17 cellular contexts compared by ENCODE assay signal in the genomic region with DNA sequence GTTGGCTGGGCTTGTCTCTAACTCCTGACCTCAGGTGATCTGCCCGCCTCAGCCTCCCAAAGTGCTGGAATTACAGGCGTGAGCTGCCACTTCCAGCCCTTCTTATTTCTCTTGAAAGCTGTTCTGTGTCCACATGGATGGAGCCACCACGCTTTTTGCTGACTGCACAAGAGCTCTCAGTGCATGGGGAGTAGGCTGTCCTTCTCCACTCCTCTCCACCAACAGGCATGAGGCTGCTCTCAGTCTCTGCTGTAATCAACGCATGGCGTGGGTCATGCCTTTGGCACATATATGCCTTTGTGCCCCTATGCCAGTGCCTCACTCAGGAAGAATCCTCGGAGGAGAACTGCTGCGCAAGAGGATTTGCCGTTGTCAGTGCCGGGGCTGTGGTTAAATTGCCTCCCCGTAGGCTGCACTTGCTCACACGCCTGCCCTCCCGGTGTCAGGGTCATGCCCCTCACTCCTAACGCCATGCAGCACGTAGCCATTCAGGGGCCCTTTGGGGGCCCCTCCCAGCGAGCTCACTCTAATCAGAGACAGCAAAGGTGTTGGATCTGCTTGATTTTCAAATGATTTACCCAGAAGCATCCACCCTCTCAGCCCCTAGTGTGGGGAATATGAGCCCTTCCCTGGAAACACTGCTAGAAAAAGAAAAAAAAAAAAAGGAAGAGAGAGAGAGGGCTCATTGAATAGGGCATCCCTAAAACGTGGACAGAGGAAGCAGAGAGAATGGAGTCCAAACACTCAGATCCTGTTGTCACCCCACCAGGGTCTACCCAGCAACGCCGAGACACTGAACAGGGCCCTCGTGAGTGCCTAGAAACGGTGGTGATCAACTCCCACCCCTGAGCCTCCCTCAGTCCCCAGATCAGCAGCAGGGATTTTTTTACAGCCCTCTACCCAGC. TPM values are rescaled to one million over a fixed set of nuclear protein-coding genes. Genes with fewer than 3 reads are reported as not detected.
DNase-seq lines count a peak whose midpoint lies in the region; ATAC-seq and TF ChIP-seq lines count a peak whose summit lies in the region.
"Had no signal": no experiment of that assay in that cellular context is flagged by ENCODE, and none has a peak within 500 bp of the region (broad histone marks: within the 10 kb centered on the region; RNA-seq: fewer than 3 reads in every experiment).

No MANE protein-coding gene starts in this region.

- 53 to 66% methylated on average over 8 to 12 of the region's 20 CpGs for WGBS in esophagus squamous epithelium, 2 donors

- intact Hi-C loops in esophagus squamous epithelium (cut with DNase I) (no loop called here), PC-3 (cut with micrococcal nuclease) (no loop called here)

- TF ChIP-seq POLR2A in esophagus squamous epithelium (IDR thresholded peaks at IDR 0.05), result no peak

- no peak overlapping the region for H3K4me2 ChIP-seq in PC-3 (ENCODE audit: low read length)

- peaks cover 22% of the 10 kb centered on the region for H3K27me3 Mint-ChIP-seq in neural crest cell (ENCODE audit: low read depth)

- DNase-seq in SIG-M5 treated with dmso at 0.1 percent for 504 hours (lab: John Stamatoyannopoulos, UW; ENCODE audit: unreplicated experiment), result peak; percentile 10
- no peak for DNase-seq in SIG-M5 (lab: John Stamatoyannopoulos, UW)
- no peak for DNase-seq in esophagus squamous epithelium (lab: John Stamatoyannopoulos, UW)
- no peak for DNase-seq in neural crest cell (ENCODE audit: low read depth, low spot score)
- no peak for DNase-seq in NAMALWA (ENCODE audit: low spot score)
- no peak for DNase-seq in foreskin melanocyte
- DNase-seq in PC-3, result no peak
- DNase-seq: activated CD4-positive, alpha-beta T cell treated with anti-CD3 and anti-CD28 coated beads for 48 hours; activated effector memory CD4-positive, alpha-beta T cell treated with Interleukin-2 at 50 U/mL for 16 hours; cerebellar nuclear complex; DMS153; foreskin keratinocyte; kidney glomerular epithelial cell; NCI-H526 treated with DMSO at 0.1 percent for 48 hours; stimulated activated CD4-positive, alpha-beta T cell treated with anti-CD3 and anti-CD28 coated beads, Interleukin-4, amount 100 ng/mL, for 1 hour had no signal

- H3K79me2 ChIP-seq in PC-3 (ENCODE audit: low read length), result no peaks in the 10 kb centered on the region

- H3K4me3 ChIP-seq in esophagus squamous epithelium (peak overlapping the region in 3 of 4 donors; percentile 13 to 41 (median 20)), PC-3 (ENCODE audit: low read length) (no peak overlapping the region)
- H3K4me3 ChIP-seq: GM12878 had no signal

- no peak overlapping the region for H3K9ac ChIP-seq in PC-3 (ENCODE audit: low read length)

- ATAC-seq in HG02759 (IDR thresholded peaks at IDR 0.05; ENCODE audit: unreplicated experiment) (no peak), PC-3 (no peak)
- ATAC-seq: foreskin keratinocyte, GM12878 had no signal

- H3K4me1 Mint-ChIP-seq in neural crest cell, result peaks cover 33% of the 10 kb centered on the region

- H3K27ac ChIP-seq in esophagus squamous epithelium (peak overlapping the region; percentile 46 to 79 (median 62)), PC-3 (ENCODE audit: low read length) (no peak overlapping the region)
- H3K27ac ChIP-seq: foreskin keratinocyte had no signal

- POLR2A ChIA-PET in PC-3 (lab: Charles Lee; ENCODE audit: unreplicated experiment), result no interaction called here

- peaks cover 4% of the 10 kb centered on the region for H3K9me3 Mint-ChIP-seq in neural crest cell

- H3K27me3 ChIP-seq in esophagus squamous epithelium (peaks cover 0 to 71% (median 0%) of the 10 kb centered on the region in 4 donors), PC-3 (ENCODE audit: low read length) (peaks cover 9% of the 10 kb centered on the region; the same call in 1 of the 2 replicates)

- H3K4me1 ChIP-seq in esophagus squamous epithelium (peaks cover 0 to 31% (median 9%) of the 10 kb centered on the region in 3 donors), PC-3 (ENCODE audit: insufficient read depth, low read length) (peaks cover 4% of the 10 kb centered on the region; the same call in 1 of the 2 replicates)
- H3K4me1 ChIP-seq: foreskin keratinocyte had no signal

- BruUV-seq in PC-3 (replicated peaks; lab: Mats Ljungman, UMichigan), result no TSS peak

- no peaks in the 10 kb centered on the region for H3K36me3 ChIP-seq in esophagus squamous epithelium
- H3K36me3 ChIP-seq in PC-3 (ENCODE audit: low read depth, low read length), result no peaks in the 10 kb centered on the region

- H3F3A ChIP-seq in PC-3 (ENCODE audit: low read length, unreplicated experiment), result no peaks in the 10 kb centered on the region

- CTCF ChIA-PET in PC-3 (lab: Charles Lee), result no interaction called here

- no peaks in the 10 kb centered on the region for H3K9me3 ChIP-seq in esophagus squamous epithelium
- H3K9me3 ChIP-seq in PC-3 (ENCODE audit: low read length), result no peaks in the 10 kb centered on the region

- peak overlapping the region; percentile 78 for H3K27ac Mint-ChIP-seq in neural crest cell (ENCODE audit: unreplicated experiment)

- H3K36me3 Mint-ChIP-seq in neural crest cell (ENCODE audit: low read depth), result no peaks in the 10 kb centered on the region

- no peak for TF ChIP-seq CTCF in esophagus squamous epithelium (IDR thresholded peaks at IDR 0.05)
- no peak for TF ChIP-seq CTCF in neural crest cell (conservative IDR thresholded peaks at IDR 0.05)
- no peak for TF ChIP-seq CTCF in PC-3 (conservative IDR thresholded peaks at IDR 0.05; ENCODE audit: low read depth, low read length)

- H3K4me3 Mint-ChIP-seq in neural crest cell, result peak overlapping the region; percentile 51

- no peak overlapping the region for H2AFZ ChIP-seq in PC-3 (ENCODE audit: low read length)

- no peaks in the 10 kb centered on the region for H4K20me1 ChIP-seq in PC-3 (ENCODE audit: low read length)

- H3K9me2 ChIP-seq in PC-3 (replicated peaks; ENCODE audit: low read length), result no peaks in the 10 kb centered on the region

RNA-seq across cellular contexts. Expression of gene ZCCHC14, which starts 47.5 kb away (rescaled TPM):
- total RNA-seq in esophagus squamous epithelium, result 10 to 100 TPM in 3 of 4 donors, 1 to 10 TPM in 1; 8.3 to 19.6 (median 14.7) TPM
- 45.5 and 46.9 TPM in 2 replicates for total RNA-seq in neural crest cell
- 5.3 and 11.5 TPM in 2 replicates for total RNA-seq in PC-3 (2014; rRNA removed)
